In genomic region chr20:43820742-43821330, GRCh38 we compare ENCODE assay signal across 23 cellular contexts.
DNase-seq lines count a peak whose midpoint lies in the region; ATAC-seq, FAIRE-seq and TF ChIP-seq lines count a peak whose summit lies in the region.
"Had no signal": no experiment of that assay in that cellular context is flagged by ENCODE, and none has a peak within 500 bp of the region (broad histone marks: within the 10 kb centered on the region; RNA-seq: fewer than 3 reads in every experiment).

No MANE protein-coding gene starts in this region.

- H3K9me3 ChIP-seq in breast epithelium (no peaks in the 10 kb centered on the region), keratinocyte (ENCODE audit: control insufficient read depth, low read depth, low read length) (no peaks in the 10 kb centered on the region), aorta (ENCODE audit: control insufficient read depth, low read length) (no peaks in the 10 kb centered on the region), SJCRH30 (replicated peaks) (no peaks in the 10 kb centered on the region)
- H3K9me3 ChIP-seq: Caco-2 had no signal

- peak; percentile 83 for FAIRE-seq in keratinocyte (lab: Jason Lieb, UNC)
- FAIRE-seq: A204.1, G401.6 had no signal

- H3K79me2 ChIP-seq in keratinocyte (ENCODE audit: control insufficient read depth, insufficient read depth, low read length), result no peaks in the 10 kb centered on the region

- 88% methylated on average over 7 of the region's 7 CpGs for WGBS in aorta, 2 donors

- no peak for ATAC-seq in aorta (ENCODE audit: low FRiP score)
- ATAC-seq: Panc1 had no signal

- POLR2A ChIA-PET in MCF 10A (lab: Yijun Ruan, JAX), result no interaction called here

- peak overlapping the region; percentile 9 for H3K9ac ChIP-seq in keratinocyte (ENCODE audit: control insufficient read depth, extremely low read depth, insufficient read depth, low read length)

- no peaks in the 10 kb centered on the region for H3K36me3 ChIP-seq in breast epithelium
- H3K36me3 ChIP-seq in keratinocyte (ENCODE audit: control insufficient read depth in 2 of 2, extremely low read depth in 1 of 2, insufficient read depth in 2 of 2, low read length in 2 of 2), result no peaks in the 10 kb centered on the region
- H3K36me3 ChIP-seq in aorta (ENCODE audit: control insufficient read depth in 1 of 2, insufficient read depth in 2 of 2, low read length in 1 of 2), result no peaks in the 10 kb centered on the region
- H3K36me3 ChIP-seq in SJCRH30, result no peaks in the 10 kb centered on the region

- H3K4me1 ChIP-seq in breast epithelium (no peaks in the 10 kb centered on the region), keratinocyte (ENCODE audit: control insufficient read depth, extremely low read depth, insufficient read depth, low read length) (peaks cover 14% of the 10 kb centered on the region), aorta (ENCODE audit: control insufficient read depth in 1 of 2, insufficient read depth in 2 of 2, low read length in 2 of 2) (no peaks in the 10 kb centered on the region), SJCRH30 (no peaks in the 10 kb centered on the region)
- H3K4me1 ChIP-seq: Caco-2 had no signal

- TF ChIP-seq CTCF in MCF 10A (IDR thresholded peaks at IDR 0.05; ENCODE audit: unreplicated experiment), result no peak
- TF ChIP-seq CTCF in breast epithelium (IDR thresholded peaks at IDR 0.05), result no peak
- TF ChIP-seq CTCF in keratinocyte (optimal IDR thresholded peaks at IDR 0.05 in 1 of 3, IDR thresholded peaks at IDR 0.05 in 1 of 3, conservative IDR thresholded peaks at IDR 0.05 in 1 of 3; ENCODE audit: extremely low read depth in 1 of 3, insufficient read depth in 2 of 3, low read length in 3 of 3), result no peak

- dilution Hi-C loops in keratinocyte (cut with MboI; ENCODE audit: extremely low pct_ligation_motif_present, low sequenced_read_pairs), result no loop called here

- intact Hi-C loops in MCF 10A (cut with micrococcal nuclease), result no loop called here
- intact Hi-C loops in breast epithelium (cut with DNase I; ENCODE audit: low total_unique reads), result no loop called here
- intact Hi-C loops in aorta (cut with DNase I), result no loop called here

- no peaks in the 10 kb centered on the region for H3K36me3 Mint-ChIP-seq in MCF 10A (ENCODE audit: insufficient read depth, unreplicated experiment)

- peak overlapping the region; percentile 11 for H3K27ac Mint-ChIP-seq in MCF 10A (ENCODE audit: low read depth, unreplicated experiment)
- H3K27ac Mint-ChIP-seq: CD4-positive, alpha-beta T cell; IgD-negative memory B cell had no signal

- H4K20me1 ChIP-seq in keratinocyte (ENCODE audit: control insufficient read depth, extremely low read depth, insufficient read depth, low read length), result no peaks in the 10 kb centered on the region

- H3K27me3 ChIP-seq in breast epithelium (no peaks in the 10 kb centered on the region), keratinocyte (ENCODE audit: control insufficient read depth, extremely low read depth, insufficient read depth, low read length) (no peaks in the 10 kb centered on the region), aorta (ENCODE audit: control insufficient read depth in 1 of 2, insufficient read depth in 2 of 2, low read length in 1 of 2) (no peaks in the 10 kb centered on the region), SJCRH30 (peaks cover under 1% of the 10 kb centered on the region)

- no peak overlapping the region for H3K27ac ChIP-seq in breast epithelium
- peak overlapping the region; percentile 22 for H3K27ac ChIP-seq in keratinocyte (ENCODE audit: control insufficient read depth, insufficient read depth, low read length)
- H3K27ac ChIP-seq in aorta (ENCODE audit: low read depth in 1 of 2, low read length in 2 of 2), result no peak overlapping the region
- no peak overlapping the region for H3K27ac ChIP-seq in SJCRH30
- H3K27ac ChIP-seq: HL-60 had no signal

- H3K27me3 Mint-ChIP-seq in MCF 10A (ENCODE audit: insufficient read depth, unreplicated experiment), result no peaks in the 10 kb centered on the region
- H3K27me3 Mint-ChIP-seq: CD4-positive, alpha-beta T cell had no signal

- CTCF ChIA-PET in MCF 10A (lab: Yijun Ruan, JAX), result interaction anchor here (0.6 to 0.8 kb wide), 2 partner anchors 33 to 89 kb away, joined by 3 to 5 read pairs; no protein-coding TSS in a partner anchor

- TF ChIP-seq POLR2A in breast epithelium (IDR thresholded peaks at IDR 0.05), result no peak

- no peak overlapping the region for H3K4me3 Mint-ChIP-seq in MCF 10A (ENCODE audit: unreplicated experiment)
- H3K4me3 Mint-ChIP-seq: CD4-positive, alpha-beta T cell; IgD-negative memory B cell had no signal

- no peaks in the 10 kb centered on the region for H3K9me1 ChIP-seq in keratinocyte (ENCODE audit: control insufficient read depth, extremely low read depth, insufficient read depth, low read length)

- no TSS peak for BruUV-seq in MCF 10A (replicated peaks; lab: Mats Ljungman, UMichigan)

- peak overlapping the region; percentile 62 for H2AFZ ChIP-seq in keratinocyte (ENCODE audit: control insufficient read depth, low read length)

- peaks cover 14% of the 10 kb centered on the region for H3K4me1 Mint-ChIP-seq in MCF 10A (ENCODE audit: insufficient read depth, unreplicated experiment)

- H3K9me3 Mint-ChIP-seq in MCF 10A (ENCODE audit: unreplicated experiment), result no peaks in the 10 kb centered on the region
- H3K9me3 Mint-ChIP-seq: CD4-positive, alpha-beta T cell; IgD-negative memory B cell had no signal

- DNase-seq in MCF 10A (ENCODE audit: unreplicated experiment) (peak; percentile 14), breast epithelium (ENCODE audit: low spot score in 2 of 2) (no peak), SW480 (ENCODE audit: low spot score) (peak; percentile 30), keratinocyte (ENCODE audit: low read depth, low spot score) (peak; percentile 53), aorta (no peak), SJCRH30 (no peak), NCI-H187 (lab: John Stamatoyannopoulos, UW) (no peak)
- no peak for DNase-seq in activated CD4-positive, CD25-positive, alpha-beta regulatory T cell treated with anti-CD3 and anti-CD28 coated beads, Interleukin-2, amount 50 U/mL, for 72 hours
- DNase-seq: CD4-positive, alpha-beta T cell; H7; Karpas-422; MM.1S; NCI-H1105; NCI-H187 treated with DMSO at 0.1 percent for 48 hours; NCI-H345; NCI-H526; SHP77 had no signal

- no peak overlapping the region for H3K4me3 ChIP-seq in breast epithelium
- no peak overlapping the region for H3K4me3 ChIP-seq in keratinocyte (ENCODE audit: control insufficient read depth in 2 of 3, extremely low read depth in 1 of 3, insufficient read depth in 2 of 3, low read depth in 1 of 3, low read length in 3 of 3)
- no peak overlapping the region for H3K4me3 ChIP-seq in aorta (ENCODE audit: low read length in 2 of 2)
- no peak overlapping the region for H3K4me3 ChIP-seq in SJCRH30

- peak overlapping the region; percentile 65 for H3K4me2 ChIP-seq in keratinocyte (ENCODE audit: control insufficient read depth, extremely low read depth, insufficient read depth, low read depth, low read length)

Comparison
In these comparisons a context has a peak if more than half of its experiments do, and no peak if none do; other contexts are left out.
1. DNase-seq: peak in MCF 10A (single experiment), SW480 (single experiment) and keratinocyte (single experiment); none in breast epithelium (0 of 2), aorta (0 of 2), activated CD4-positive, CD25-positive, alpha-beta regulatory T cell treated with anti-CD3 and anti-CD28 coated beads, Interleukin-2, amount 50 U/mL, for 72 hours (single experiment), SJCRH30 (0 of 2) and NCI-H187 (0 of 2).